ENCODE assay signal across 8 cellular contexts in genomic region chr17:42833771-42834422, GRCh38. TPM values are rescaled to one million over a fixed set of nuclear protein-coding genes. Genes with fewer than 3 reads are reported as not detected.
DNase-seq lines count a peak whose midpoint lies in the region; ATAC-seq, FAIRE-seq and TF ChIP-seq lines count a peak whose summit lies in the region.

No MANE protein-coding gene starts in this region.

- peak overlapping the region; percentile 91 for H3K4me3 Mint-ChIP-seq in T-helper 2 cell treated with Interferon-gamma antibody and Interleukin-4, amounts not matched to agents 5 μg/mL and 100 μg/mL, for 36 hours

- H3K9me3 ChIP-seq in Peyer's patch (no peaks in the 10 kb centered on the region), esophagus squamous epithelium (no peaks in the 10 kb centered on the region), pancreas (no peaks in the 10 kb centered on the region)

- TF ChIP-seq POLR2A in Peyer's patch (IDR thresholded peaks at IDR 0.05) (no peak), esophagus squamous epithelium (IDR thresholded peaks at IDR 0.05) (no peak)

- peaks cover 0 to 38% (median 0%) of the 10 kb centered on the region in 3 donors for H3K36me3 ChIP-seq in Peyer's patch
- peaks cover 5 to 42% (median 24%) of the 10 kb centered on the region in 3 donors for H3K36me3 ChIP-seq in esophagus squamous epithelium
- peaks cover 4 to 30% (median 13%) of the 10 kb centered on the region in 3 donors for H3K36me3 ChIP-seq in pancreas

- peaks cover 33% of the 10 kb centered on the region for H3K36me3 Mint-ChIP-seq in T-helper 2 cell treated with Interferon-gamma antibody and Interleukin-4, amounts not matched to agents 5 μg/mL and 100 μg/mL, for 36 hours (ENCODE audit: low read depth)

- ATAC-seq in pancreas (peak in 3 of 4 donors; percentile 2 to 7 (median 4)), GM19455 (IDR thresholded peaks at IDR 0.05; ENCODE audit: unreplicated experiment) (no peak)

- intact Hi-C loops in esophagus squamous epithelium (cut with DNase I) = no loop called here
- intact Hi-C loops in pancreas (cut with DNase I) = no loop called here

- TF ChIP-seq CTCF in Peyer's patch (IDR thresholded peaks at IDR 0.05) (no peak), esophagus squamous epithelium (IDR thresholded peaks at IDR 0.05) (no peak), pancreas (IDR thresholded peaks at IDR 0.05) (no peak)

- H3K4me3 ChIP-seq in Peyer's patch = peak overlapping the region; percentile 73 to 93 (median 86)
- peak overlapping the region; percentile 91 to 95 (median 94) for H3K4me3 ChIP-seq in esophagus squamous epithelium
- peak overlapping the region; percentile 69 to 98 (median 93) for H3K4me3 ChIP-seq in pancreas

- H3K4me1 Mint-ChIP-seq in T-helper 2 cell treated with Interferon-gamma antibody and Interleukin-4, amounts not matched to agents 5 μg/mL and 100 μg/mL, for 36 hours (ENCODE audit: low read depth) = peaks cover 18% of the 10 kb centered on the region

- H3K4me1 ChIP-seq in Peyer's patch (peaks cover 0 to 18% (median 3%) of the 10 kb centered on the region in 4 donors), esophagus squamous epithelium (peaks cover 0 to 31% (median 16%) of the 10 kb centered on the region in 3 donors), pancreas (peaks cover 5 to 16% (median 11%) of the 10 kb centered on the region in 3 donors)

- peaks cover 5% of the 10 kb centered on the region for H3K27me3 Mint-ChIP-seq in T-helper 2 cell treated with Interferon-gamma antibody and Interleukin-4, amounts not matched to agents 5 μg/mL and 100 μg/mL, for 36 hours (ENCODE audit: low read depth)

- H3K27ac ChIP-seq in Peyer's patch (peak overlapping the region; percentile 88 to 90 (median 89)), esophagus squamous epithelium (peak overlapping the region; percentile 82 to 92 (median 92)), pancreas (peak overlapping the region; percentile 72 to 88 (median 85))

- DNase-seq in T-helper 2 cell treated with Interferon-gamma antibody and Interleukin-4, amounts not matched to agents 5 μg/mL and 100 μg/mL, for 36 hours (ENCODE audit: low spot score) = no peak
- no peak for DNase-seq in T-helper 2 cell
- DNase-seq in Peyer's patch = no peak
- DNase-seq in esophagus squamous epithelium (lab: John Stamatoyannopoulos, UW) = no peak
- DNase-seq in pancreas = peak in 2 of 6 donors; percentile 40 to 59
- DNase-seq in activated CD4-positive, CD25-positive, alpha-beta regulatory T cell treated with anti-CD3 and anti-CD28 coated beads, Interleukin-2, amount 50 U/mL, for 72 hours = no peak
- no peak for DNase-seq in islet precursor cell

- H3K27ac Mint-ChIP-seq in T-helper 2 cell treated with Interferon-gamma antibody and Interleukin-4, amounts not matched to agents 5 μg/mL and 100 μg/mL, for 36 hours = peak overlapping the region; percentile 96

- WGBS in esophagus squamous epithelium, 2 donors = 6 to 12% methylated on average over 6 to 11 of the region's 18 CpGs
- WGBS in pancreas, 2 donors = 4 to 5% methylated on average over 18 of the region's 18 CpGs

- H3K27me3 ChIP-seq in Peyer's patch (no peaks in the 10 kb centered on the region), esophagus squamous epithelium (no peaks in the 10 kb centered on the region), pancreas (no peaks in the 10 kb centered on the region)

- FAIRE-seq in pancreas (lab: Jason Lieb, UNC) = no peak

- H3K9me3 Mint-ChIP-seq in T-helper 2 cell treated with Interferon-gamma antibody and Interleukin-4, amounts not matched to agents 5 μg/mL and 100 μg/mL, for 36 hours = no peaks in the 10 kb centered on the region

RNA-seq across cellular contexts. Expression of gene PSME3, which starts 0.7 kb away (rescaled TPM):
- total RNA-seq in Peyer's patch (10 to 100 TPM; 45.6 to 75.9 (median 59.8) TPM), esophagus squamous epithelium (100 to 1,000 TPM in 1 of 4 donors, 10 to 100 TPM in 3; 91.0 to 121 (median 93.7) TPM), pancreas (10 to 100 TPM; 25.8 to 51.6 (median 45.0) TPM)
- 10 to 100 TPM; 17.8 to 27.7 TPM for polyA plus RNA-seq in pancreas

RNA-seq across cellular contexts. Expression of gene BECN1, which starts 9.8 kb away (rescaled TPM):
- total RNA-seq in Peyer's patch (100 to 1,000 TPM in 3 of 4 donors, 10 to 100 TPM in 1; 81.6 to 171 (median 122) TPM), esophagus squamous epithelium (100 to 1,000 TPM in 1 of 4 donors, 10 to 100 TPM in 3; 81.5 to 100 (median 84.5) TPM), pancreas (10 to 100 TPM; 35.2 to 49.7 (median 44.6) TPM)
- 10 to 100 TPM; 20.1 to 38.9 TPM for polyA plus RNA-seq in pancreas

RNA-seq across cellular contexts. Expression of gene AOC2, which starts 10.5 kb away (rescaled TPM):
- total RNA-seq in Peyer's patch (1 to 10 TPM in 2 of 4 donors, under 1 TPM in 1, not detected in 1; 0.70 to 2.3 (median 1.6) TPM), esophagus squamous epithelium (1 to 10 TPM in 2 of 4 donors, under 1 TPM in 2; 0.61 to 2.1 (median 1.2) TPM), pancreas (1 to 10 TPM in 1 of 6 donors, under 1 TPM in 5; 0.37 to 1.7 (median 0.56) TPM)
- under 1 TPM; 0.77 to 0.87 TPM for polyA plus RNA-seq in pancreas

RNA-seq across cellular contexts. Expression of gene AOC3, which starts 17.1 kb away (rescaled TPM):
- total RNA-seq in Peyer's patch (10 to 100 TPM in 1 of 4 donors, 1 to 10 TPM in 3; 3.3 to 11.4 (median 7.0) TPM), esophagus squamous epithelium (10 to 100 TPM in 1 of 4 donors, 1 to 10 TPM in 3; 3.3 to 24.0 (median 6.6) TPM), pancreas (1 to 10 TPM; 1.9 to 9.5 (median 5.8) TPM)
- 10 to 100 TPM in 1 of 2 donors, 1 to 10 TPM in 1; 6.2 to 11.3 TPM for polyA plus RNA-seq in pancreas

RNA-seq across cellular contexts. Expression of gene CNTD1, which starts 35.2 kb away (rescaled TPM):
- total RNA-seq in Peyer's patch (not detected), esophagus squamous epithelium (not detected), pancreas (under 1 TPM; 0.13 to 0.78 (median 0.55) TPM)
- under 1 TPM; 0.19 to 0.47 TPM for polyA plus RNA-seq in pancreas
